In genomic region chr10:28949005-28950004, GRCh38 we compare ENCODE assay signal across 1 cellular context.
TF ChIP-seq lines count a peak whose summit lies in the region.

No MANE protein-coding gene starts in this region.

TF ChIP-seq in K562, 482 proteins besides CTCF, POLR2A, EP300 and RAD21 (continued from another document and continues in another):
- peak; percentile 51 for TF ChIP-seq MGA (IDR thresholded peaks at IDR 0.05)
- no peak for TF ChIP-seq ZNF280A (IDR thresholded peaks at IDR 0.05; ENCODE audit: low read depth, partially characterized antibody)
- TF ChIP-seq SAP30 (IDR thresholded peaks at IDR 0.05; ENCODE audit: borderline replicate concordance, insufficient read depth, low read depth, low read length, poor library complexity, severe bottlenecking) = no peak
- TF ChIP-seq CTBP1 (IDR thresholded peaks at IDR 0.05; ENCODE audit: borderline replicate concordance) = peak; percentile 76
- TF ChIP-seq ERF (CRISPR knock-in tag; IDR thresholded peaks at IDR 0.05) = no peak
- TF ChIP-seq ZNF324 (CRISPR knock-in tag; IDR thresholded peaks at IDR 0.05) = no peak
- TF ChIP-seq CREB1 (IDR thresholded peaks at IDR 0.05) = no peak
- TF ChIP-seq CREB1 (CRISPR knock-in tag; IDR thresholded peaks at IDR 0.05) = no peak
- TF ChIP-seq, protein P1, sequence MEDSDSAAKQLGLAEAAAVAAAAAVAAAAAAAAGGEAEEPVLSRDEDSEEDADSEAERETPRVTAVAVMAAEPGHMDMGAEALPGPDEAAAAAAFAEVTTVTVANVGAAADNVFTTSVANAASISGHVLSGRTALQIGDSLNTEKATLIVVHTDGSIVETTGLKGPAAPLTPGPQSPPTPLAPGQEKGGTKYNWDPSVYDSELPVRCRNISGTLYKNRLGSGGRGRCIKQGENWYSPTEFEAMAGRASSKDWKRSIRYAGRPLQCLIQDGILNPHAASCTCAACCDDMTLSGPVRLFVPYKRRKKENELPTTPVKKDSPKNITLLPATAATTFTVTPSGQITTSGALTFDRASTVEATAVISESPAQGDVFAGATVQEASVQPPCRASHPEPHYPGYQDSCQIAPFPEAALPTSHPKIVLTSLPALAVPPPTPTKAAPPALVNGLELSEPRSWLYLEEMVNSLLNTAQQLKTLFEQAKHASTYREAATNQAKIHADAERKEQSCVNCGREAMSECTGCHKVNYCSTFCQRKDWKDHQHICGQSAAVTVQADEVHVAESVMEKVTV (CRISPR knock-in tag; IDR thresholded peaks at IDR 0.05) = no peak
- peak; percentile 89 to 92; a peak in 3 of 4 replicates for TF ChIP-seq TRIM24 (IDR thresholded peaks at IDR 0.05)
- no peak for TF ChIP-seq SPI1 (IDR thresholded peaks at IDR 0.05; ENCODE audit: borderline replicate concordance, low read depth, low read length)
- peak; percentile 49; the same call in 1 of the 2 replicates for TF ChIP-seq MECOM (CRISPR knock-in tag; IDR thresholded peaks at IDR 0.05)
- no peak for TF ChIP-seq ID3 (CRISPR knock-in tag; IDR thresholded peaks at IDR 0.05)
- no peak for TF ChIP-seq ID3 (tag; IDR thresholded peaks at IDR 0.05)
- no peak for TF ChIP-seq ZNF263 (CRISPR knock-in tag; IDR thresholded peaks at IDR 0.05; ENCODE audit: borderline replicate concordance)
- TF ChIP-seq ZBTB5 (IDR thresholded peaks at IDR 0.05) = no peak
- no peak for TF ChIP-seq HSF4 (CRISPR knock-in tag; IDR thresholded peaks at IDR 0.05; ENCODE audit: borderline replicate concordance)
- TF ChIP-seq ZBTB8A (IDR thresholded peaks at IDR 0.05; ENCODE audit: partially characterized antibody) = no peak
- no peak for TF ChIP-seq ZNF436 (CRISPR knock-in tag; IDR thresholded peaks at IDR 0.05)
- TF ChIP-seq, protein P2, sequence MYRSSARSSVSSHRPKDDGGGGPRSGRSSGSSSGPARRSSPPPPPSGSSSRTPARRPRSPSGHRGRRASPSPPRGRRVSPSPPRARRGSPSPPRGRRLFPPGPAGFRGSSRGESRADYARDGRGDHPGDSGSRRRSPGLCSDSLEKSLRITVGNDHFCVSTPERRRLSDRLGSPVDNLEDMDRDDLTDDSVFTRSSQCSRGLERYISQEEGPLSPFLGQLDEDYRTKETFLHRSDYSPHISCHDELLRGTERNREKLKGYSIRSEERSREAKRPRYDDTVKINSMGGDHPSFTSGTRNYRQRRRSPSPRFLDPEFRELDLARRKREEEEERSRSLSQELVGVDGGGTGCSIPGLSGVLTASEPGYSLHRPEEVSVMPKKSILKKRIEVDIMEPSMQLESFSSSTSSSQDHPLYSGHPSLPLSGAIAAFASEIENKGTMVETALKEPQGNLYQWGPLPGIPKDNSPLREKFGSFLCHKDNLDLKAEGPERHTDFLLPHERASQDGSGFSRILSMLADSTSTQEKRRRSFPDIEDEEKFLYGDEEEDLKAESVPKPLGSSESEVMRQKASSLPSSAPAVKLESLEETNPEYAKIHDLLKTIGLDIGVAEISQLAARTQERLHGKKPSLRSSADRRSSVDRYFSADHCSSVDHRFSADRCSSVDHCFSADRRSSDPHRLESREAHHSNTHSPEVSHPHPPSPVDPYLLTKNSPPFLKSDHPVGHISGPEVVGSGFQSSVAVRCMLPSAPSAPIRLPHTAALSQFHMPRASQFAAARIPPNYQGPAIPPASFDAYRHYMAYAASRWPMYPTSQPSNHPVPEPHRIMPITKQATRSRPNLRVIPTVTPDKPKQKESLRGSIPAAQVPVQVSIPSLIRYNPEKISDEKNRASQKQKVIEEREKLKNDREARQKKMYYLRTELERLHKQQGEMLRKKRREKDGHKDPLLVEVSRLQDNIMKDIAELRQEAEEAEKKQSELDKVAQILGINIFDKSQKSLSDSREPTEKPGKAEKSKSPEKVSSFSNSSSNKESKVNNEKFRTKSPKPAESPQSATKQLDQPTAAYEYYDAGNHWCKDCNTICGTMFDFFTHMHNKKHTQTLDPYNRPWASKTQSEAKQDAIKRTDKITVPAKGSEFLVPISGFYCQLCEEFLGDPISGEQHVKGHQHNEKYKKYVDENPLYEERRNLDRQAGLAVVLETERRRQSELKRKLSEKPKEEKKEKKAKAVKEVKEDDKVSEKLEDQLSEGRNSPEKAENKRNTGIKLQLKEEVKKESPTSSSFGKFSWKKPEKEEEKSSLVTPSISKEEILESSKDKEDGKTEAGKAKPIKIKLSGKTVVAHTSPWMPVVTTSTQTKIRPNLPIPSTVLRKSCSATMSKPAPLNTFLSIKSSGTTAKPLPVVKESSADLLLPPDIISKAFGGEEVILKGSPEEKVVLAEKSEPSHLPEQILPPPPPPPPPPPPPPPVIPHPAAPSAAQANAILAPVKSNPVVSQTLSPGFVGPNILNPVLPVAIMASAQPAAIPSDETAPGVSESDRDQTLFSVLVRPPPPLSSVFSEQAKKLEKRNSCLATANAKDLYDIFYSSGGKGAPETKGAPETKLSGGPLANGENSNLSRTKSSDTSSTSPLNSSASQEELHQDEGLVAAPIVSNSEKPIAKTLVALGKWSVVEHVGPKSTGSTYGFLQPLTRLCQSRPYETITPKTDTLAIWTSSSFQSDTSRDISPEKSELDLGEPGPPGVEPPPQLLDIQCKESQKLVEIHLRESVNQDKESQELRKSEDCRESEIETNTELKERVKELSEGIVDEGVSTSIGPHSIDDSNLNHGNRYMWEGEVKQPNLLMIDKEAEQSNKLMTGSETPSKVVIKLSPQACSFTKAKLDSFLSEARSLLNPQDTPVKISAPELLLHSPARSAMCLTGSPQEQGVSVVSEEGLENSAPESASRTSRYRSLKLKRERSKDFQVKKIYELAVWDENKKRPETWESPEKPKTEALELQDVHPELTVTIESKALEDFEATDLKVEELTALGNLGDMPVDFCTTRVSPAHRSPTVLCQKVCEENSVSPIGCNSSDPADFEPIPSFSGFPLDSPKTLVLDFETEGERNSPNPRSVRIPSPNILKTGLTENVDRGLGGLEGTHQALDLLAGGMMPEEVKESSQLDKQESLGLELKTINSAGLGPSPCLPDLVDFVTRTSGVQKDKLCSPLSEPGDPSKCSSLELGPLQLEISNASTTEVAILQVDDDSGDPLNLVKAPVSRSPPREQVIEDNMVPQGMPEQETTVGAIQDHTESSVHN (IDR thresholded peaks at IDR 0.05; ENCODE audit: borderline replicate concordance in 1 of 2, low read depth in 1 of 2) = peak in 1 of 2 experiments; percentile 70; a peak in 1 of 4 replicates
- TF ChIP-seq NRF1 (conservative IDR thresholded peaks at IDR 0.05 in 1 of 2, IDR thresholded peaks at IDR 0.05 in 1 of 2) = no peak
- no peak for TF ChIP-seq PCBP1 (IDR thresholded peaks at IDR 0.05; ENCODE audit: low read depth, low read length, poor library complexity, severe bottlenecking)
- TF ChIP-seq JUND (IDR thresholded peaks at IDR 0.05; ENCODE audit: borderline replicate concordance, low read depth, low read length) = peak; percentile 68
- TF ChIP-seq JUND (tag; IDR thresholded peaks at IDR 0.05; ENCODE audit: borderline replicate concordance, low read depth, low read length) = no peak; the same call in 2 of the 3 replicates
